In the genomic region with DNA sequence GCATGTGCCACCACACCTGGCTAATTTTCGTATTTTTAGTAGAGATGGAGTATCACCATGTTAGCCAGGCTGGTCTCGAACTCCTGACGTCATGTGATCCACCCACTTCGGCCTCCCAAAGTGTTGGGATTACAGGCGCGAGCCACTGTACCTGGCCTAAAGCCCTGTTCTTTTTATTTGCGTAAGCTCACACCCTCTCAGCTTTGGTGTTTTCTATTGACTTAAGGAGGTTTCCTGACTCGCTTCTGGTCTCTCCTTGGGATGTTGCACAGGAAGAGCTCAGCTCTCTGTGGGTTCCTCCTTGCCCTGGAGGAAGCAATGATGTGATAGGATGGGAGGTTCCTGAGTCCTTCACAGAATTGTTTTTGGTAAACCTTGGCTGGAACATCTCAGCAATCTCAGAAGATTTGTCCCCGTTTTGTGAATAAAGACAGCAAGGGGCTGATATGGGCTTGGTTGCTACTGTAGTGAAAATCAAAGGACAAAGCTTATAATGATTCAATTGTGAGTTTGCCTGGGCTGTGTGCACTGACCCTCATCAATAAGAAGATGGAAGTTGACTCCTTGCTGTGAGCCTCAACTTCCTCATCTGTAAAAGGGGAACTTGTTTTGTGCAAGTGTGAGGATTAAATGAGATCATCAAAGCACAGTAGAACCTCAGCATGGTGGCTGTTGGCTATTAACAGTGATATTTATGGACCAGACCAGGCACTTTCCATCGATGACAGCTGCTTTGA, we compare ENCODE assay signal across 8 cellular contexts. TPM values are rescaled to one million over a fixed set of nuclear protein-coding genes. Genes with fewer than 3 reads are reported as not detected.
DNase-seq lines count a peak whose midpoint lies in the region; ATAC-seq and FAIRE-seq lines count a peak whose summit lies in the region.

No MANE protein-coding gene starts in this region.

- H3K27ac Mint-ChIP-seq in activated naive CD8-positive, alpha-beta T cell treated with anti-CD3 and anti-CD28 coated beads for 36 hours, result no peak overlapping the region

- H3K4me1 ChIP-seq in adipocyte (ENCODE audit: control insufficient read depth, insufficient read depth, low read length) (peaks cover 58% of the 10 kb centered on the region), mucosa of rectum (ENCODE audit: control insufficient read depth in 2 of 2, insufficient read depth in 2 of 2, low read length in 2 of 2) (peaks cover 30 to 34% of the 10 kb centered on the region in 2 donors)

- H3K27me3 Mint-ChIP-seq in activated naive CD8-positive, alpha-beta T cell treated with anti-CD3 and anti-CD28 coated beads for 36 hours, result peaks cover 27% of the 10 kb centered on the region

- H3K9me3 ChIP-seq in adipocyte (ENCODE audit: control insufficient read depth, low read length) (no peaks in the 10 kb centered on the region), mucosa of rectum (ENCODE audit: control insufficient read depth in 2 of 2, low read length in 2 of 2) (no peaks in the 10 kb centered on the region)

- DNase-seq in GM18507 (ENCODE audit: extremely low spot score, insufficient read length, low read depth) (no peak), M059J (ENCODE audit: low read depth) (peak; percentile 80), adipocyte (ENCODE audit: low read depth) (no peak), NCI-H1105 (lab: John Stamatoyannopoulos, UW) (no peak), iPS-NIHi7 (ENCODE audit: extremely low spot score) (no peak)
- DNase-seq in activated naive CD8-positive, alpha-beta T cell treated with anti-CD3 and anti-CD28 coated beads for 36 hours, result no peak

- H3K4me3 ChIP-seq in adipocyte (ENCODE audit: low read length) (no peak overlapping the region), mucosa of rectum (ENCODE audit: low read length in 2 of 2) (no peak overlapping the region)

- ATAC-seq in HG02885 (IDR thresholded peaks at IDR 0.05; ENCODE audit: poor library complexity, unreplicated experiment), result no peak

- peak overlapping the region; percentile 26 for H3K9ac ChIP-seq in adipocyte (ENCODE audit: low read length)
- H3K9ac ChIP-seq in mucosa of rectum (ENCODE audit: low read depth in 1 of 2, low read length in 2 of 2), result no peak overlapping the region

- no peaks in the 10 kb centered on the region for H3K9me3 Mint-ChIP-seq in activated naive CD8-positive, alpha-beta T cell treated with anti-CD3 and anti-CD28 coated beads for 36 hours

- H3K27ac ChIP-seq in mucosa of rectum (ENCODE audit: low read depth in 2 of 2, low read length in 2 of 2), result peak overlapping the region; percentile 30 to 54

- no peak overlapping the region for H3K4me3 Mint-ChIP-seq in activated naive CD8-positive, alpha-beta T cell treated with anti-CD3 and anti-CD28 coated beads for 36 hours

- peaks cover 36% of the 10 kb centered on the region for H3K4me1 Mint-ChIP-seq in activated naive CD8-positive, alpha-beta T cell treated with anti-CD3 and anti-CD28 coated beads for 36 hours

- no peaks in the 10 kb centered on the region for H3K36me3 Mint-ChIP-seq in activated naive CD8-positive, alpha-beta T cell treated with anti-CD3 and anti-CD28 coated beads for 36 hours

- no peaks in the 10 kb centered on the region for H3K36me3 ChIP-seq in adipocyte (ENCODE audit: control insufficient read depth, insufficient read depth, low read length, severe bottlenecking)
- H3K36me3 ChIP-seq in mucosa of rectum (ENCODE audit: control insufficient read depth in 2 of 2, insufficient read depth in 2 of 2, low read length in 2 of 2), result no peaks in the 10 kb centered on the region

- H3K27me3 ChIP-seq in adipocyte (replicated peaks; ENCODE audit: control insufficient read depth, insufficient read depth, low read length) (no peaks in the 10 kb centered on the region), mucosa of rectum (ENCODE audit: control insufficient read depth in 2 of 2, insufficient read depth in 2 of 2, low read length in 2 of 2) (no peaks in the 10 kb centered on the region)

- FAIRE-seq in GM18507 (lab: Jason Lieb, UNC), result peak; percentile 77

RNA-seq across cellular contexts. Expression of gene TOX2, which starts 27.0 kb away (rescaled TPM):
- 6.1 and 8.4 TPM in 2 replicates for total RNA-seq in M059J (2014; rRNA removed; shearing (Covaris generic))
- total RNA-seq in activated naive CD8-positive, alpha-beta T cell treated with anti-CD3 and anti-CD28 coated beads for 36 hours, result under 1 TPM; 0.45 to 0.52 TPM
